2 cellular contexts compared by ENCODE assay signal in the genomic region with DNA sequence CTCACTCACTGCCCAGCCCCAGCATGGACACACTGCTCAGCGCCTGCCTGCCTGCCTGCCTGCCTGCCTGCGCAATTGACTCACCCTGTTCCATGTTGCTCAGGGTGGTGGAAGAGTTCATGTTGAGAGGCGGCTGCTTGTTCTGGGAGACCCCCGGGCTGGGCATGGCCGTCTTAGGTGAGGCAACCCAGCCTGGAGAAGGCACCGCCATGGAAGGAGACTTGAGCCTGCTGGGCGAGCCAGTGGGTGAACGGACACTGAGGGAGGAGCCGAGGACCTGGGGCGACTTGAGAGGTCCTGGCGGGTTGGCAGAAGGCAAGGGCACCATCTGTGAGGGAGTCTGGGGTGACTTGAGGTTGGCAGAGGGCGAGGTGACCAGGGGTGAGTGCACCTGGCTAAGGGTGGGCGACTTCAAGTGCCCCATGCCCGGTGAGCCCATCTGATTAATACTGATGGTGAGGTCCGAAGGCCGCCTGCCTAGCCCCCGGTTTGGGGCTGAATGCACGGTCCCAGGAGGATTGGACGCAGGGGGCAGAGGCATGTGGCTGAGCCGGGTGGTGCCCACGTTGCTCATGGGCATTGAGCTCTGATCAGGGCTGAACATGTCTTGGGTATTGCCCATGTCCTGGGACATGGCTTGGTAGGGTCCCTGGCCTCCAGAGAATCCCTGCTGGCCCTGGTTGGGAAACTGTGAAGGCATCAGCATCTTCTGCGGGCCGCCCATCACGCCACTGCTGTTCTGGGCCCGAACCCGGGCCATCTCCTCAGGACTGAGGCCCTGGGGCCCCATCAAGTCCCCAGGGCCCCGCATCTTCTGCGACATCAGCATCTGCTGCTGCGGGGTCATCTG.
TF ChIP-seq lines count a peak whose summit lies in the region.

No MANE protein-coding gene starts in this region.

TF ChIP-seq in IMR-90, 13 proteins besides CTCF, POLR2A, EP300 and RAD21:
- TF ChIP-seq MAZ (IDR thresholded peaks at IDR 0.05; ENCODE audit: borderline replicate concordance, low read depth, low read length), result no peak

TF ChIP-seq in K562, 482 proteins besides CTCF, POLR2A, EP300 and RAD21:
- TF ChIP-seq POLR2G (IDR thresholded peaks at IDR 0.05; ENCODE audit: low read depth, low read length) (0 out of 2 replicates have a peak, but pooled peaks have one; percentile 27), HDAC3 (IDR thresholded peaks at IDR 0.05; ENCODE audit: borderline replicate concordance, partially characterized antibody) (no peak)
